In genomic region chr7:64888561-64888900, GRCh38 we compare ENCODE assay signal across 8 cellular contexts. TPM values are rescaled to one million over a fixed set of nuclear protein-coding genes. Genes with fewer than 3 reads are reported as not detected.
DNase-seq lines count a peak whose midpoint lies in the region; ATAC-seq, FAIRE-seq and TF ChIP-seq lines count a peak whose summit lies in the region.

No MANE protein-coding gene starts in this region.

- H3K9ac ChIP-seq in GM12878 (ENCODE audit: control insufficient read depth, insufficient read depth, low read length) (no peak overlapping the region), subcutaneous abdominal adipose tissue (ENCODE audit: low read length in 5 of 5) (peak overlapping the region in 4 of 5 donors; percentile 1 to 79 (median 72))

- CTCF ChIA-PET in GM12878 (lab: Yijun Ruan, JAX), result interaction anchor here (0.6 to 1.1 kb wide), 3 partner anchors 8 to 58 kb away, joined by 4 to 5 read pairs (median 4); partner anchors contain the start of gene ZNF273

- peaks cover 0 to 2% of the 10 kb centered on the region in 2 experiments; a peak in 1 of 4 replicates for H3K27me3 ChIP-seq in GM12878 (replicated peaks in 1 of 2; ENCODE audit: control insufficient read depth in 2 of 2, insufficient read depth in 2 of 2, low read length in 1 of 2)
- H3K27me3 ChIP-seq in left lung, result peaks cover 7 to 61% of the 10 kb centered on the region in 2 donors
- H3K27me3 ChIP-seq in subcutaneous abdominal adipose tissue (ENCODE audit: control insufficient read depth in 5 of 5, insufficient read depth in 4 of 5, low read length in 5 of 5), result peaks cover 2 to 21% (median 12%) of the 10 kb centered on the region in 5 donors

- no peak overlapping the region for H3K27ac Mint-ChIP-seq in activated CD4-positive, alpha-beta T cell treated with anti-CD3 and anti-CD28 coated beads, Interleukin-2, amount 10 ng/mL, durations not matched to agents 24 days and 14 days

- 0 out of 2 replicates have a peak overlapping the region, but pooled peaks have one; percentile 23 for H2AFZ ChIP-seq in GM12878 (ENCODE audit: control insufficient read depth, low read depth, low read length)

- H3K4me2 ChIP-seq in GM12878 (ENCODE audit: control insufficient read depth, insufficient read depth), result no peak overlapping the region

- no peak for FAIRE-seq in GM12878 (lab: Jason Lieb, UNC)

- H3K79me2 ChIP-seq in GM12878 (ENCODE audit: control insufficient read depth, insufficient read depth, low read length), result no peaks in the 10 kb centered on the region

- H3K27ac ChIP-seq in GM12878 (ENCODE audit: control insufficient read depth, insufficient read depth) (no peak overlapping the region), left lung (no peak overlapping the region), subcutaneous abdominal adipose tissue (ENCODE audit: low read depth, low read length) (no peak overlapping the region)

- in situ Hi-C loops in GM12878 (cut with MboI), result no loop called here

- RAD21 ChIA-PET in GM12878 (lab: Charles Lee; ENCODE audit: unreplicated experiment), result no interaction called here

- POLR2A ChIA-PET in GM12878 (lab: Charles Lee), result interaction anchor here (0.6 kb wide), 1 partner anchor 921 kb away, joined by 4 read pairs; no protein-coding TSS in a partner anchor

- H3K4me3 ChIP-seq in GM12878, result no peak overlapping the region
- H3K4me3 ChIP-seq in left lung, result peak overlapping the region; percentile 31 to 48
- H3K4me3 ChIP-seq in subcutaneous abdominal adipose tissue (ENCODE audit: low read depth in 1 of 5, low read length in 5 of 5), result peak overlapping the region; percentile 60 to 77 (median 70)

- H3K4me3 Mint-ChIP-seq in activated CD4-positive, alpha-beta T cell treated with anti-CD3 and anti-CD28 coated beads, Interleukin-2, amount 10 ng/mL, durations not matched to agents 24 days and 14 days, result peak overlapping the region; percentile 85

- ATAC-seq in GM12878 (no peak), left lung (peak; percentile 45), HG03571 (IDR thresholded peaks at IDR 0.05; ENCODE audit: unreplicated experiment) (no peak), HG02885 (IDR thresholded peaks at IDR 0.05; ENCODE audit: poor library complexity, unreplicated experiment) (no peak)

- peaks cover 2% of the 10 kb centered on the region; the same call in 2 of the 3 replicates for H3K9me3 ChIP-seq in GM12878 (replicated peaks; ENCODE audit: control insufficient read depth, insufficient read depth, low read length)
- no peaks in the 10 kb centered on the region for H3K9me3 ChIP-seq in left lung
- no peaks in the 10 kb centered on the region for H3K9me3 ChIP-seq in subcutaneous abdominal adipose tissue (ENCODE audit: control insufficient read depth in 5 of 5, low read length in 5 of 5)

- peaks cover 5% of the 10 kb centered on the region for H3K9me3 Mint-ChIP-seq in activated CD4-positive, alpha-beta T cell treated with anti-CD3 and anti-CD28 coated beads, Interleukin-2, amount 10 ng/mL, durations not matched to agents 24 days and 14 days

- TF ChIP-seq RAD21 in GM12878 (IDR thresholded peaks at IDR 0.05; ENCODE audit: insufficient read depth, low read depth, low read length), result no peak

- SMC1A ChIA-PET in GM12878 (lab: Charles Lee; ENCODE audit: uncharacterized antibody, unreplicated experiment), result no interaction called here

- WGBS in GM12878 (ENCODE audit: insufficient coverage, insufficient replicate concordance, low lambda C conversion rate, missing lambda C conversion rate), result 5% methylated on average over 15 of the region's 17 CpGs

- TF ChIP-seq EP300 in GM12878 (IDR thresholded peaks at IDR 0.05; ENCODE audit: borderline replicate concordance in 1 of 2, control insufficient read depth in 1 of 2, low read depth in 2 of 2, low read length in 2 of 2), result no peak

- no TSS peak for BruUV-seq in GM12878 (replicated peaks; lab: Mats Ljungman, UMichigan)

- H4K20me1 ChIP-seq in GM12878 (ENCODE audit: control insufficient read depth, insufficient read depth), result no peaks in the 10 kb centered on the region

- no peak for TF ChIP-seq POLR2A in GM12878 (IDR thresholded peaks at IDR 0.05; ENCODE audit: low read depth, low read length)

- H3K36me3 ChIP-seq in GM12878 (ENCODE audit: control insufficient read depth in 2 of 2, insufficient read depth in 2 of 2, low read length in 1 of 2) (no peaks in the 10 kb centered on the region), left lung (no peaks in the 10 kb centered on the region), subcutaneous abdominal adipose tissue (ENCODE audit: control insufficient read depth in 5 of 5, insufficient read depth in 5 of 5, low read length in 5 of 5) (no peaks in the 10 kb centered on the region)

- H3K4me1 ChIP-seq in GM12878 (ENCODE audit: control insufficient read depth, insufficient read depth, low read length) (no peaks in the 10 kb centered on the region), left lung (peaks cover 4 to 20% of the 10 kb centered on the region in 2 donors), subcutaneous abdominal adipose tissue (ENCODE audit: control insufficient read depth in 5 of 5, insufficient read depth in 5 of 5, low read length in 5 of 5) (peaks cover 0 to 24% (median 21%) of the 10 kb centered on the region in 5 donors)

- intact Hi-C loops in activated CD4-positive, alpha-beta T cell treated with anti-CD3 and anti-CD28 coated beads, Interleukin-2, amount 10 ng/mL, durations not matched to agents 24 days and 14 days (cut with micrococcal nuclease), result no loop called here
- intact Hi-C loops in GM12878 (cut with micrococcal nuclease; ENCODE audit: unreplicated experiment) (no loop called here), left lung (cut with DNase I) (no loop called here)

- no peaks in the 10 kb centered on the region for H3K36me3 Mint-ChIP-seq in activated CD4-positive, alpha-beta T cell treated with anti-CD3 and anti-CD28 coated beads, Interleukin-2, amount 10 ng/mL, durations not matched to agents 24 days and 14 days (ENCODE audit: low read depth)

- peaks cover 37% of the 10 kb centered on the region for H3K27me3 Mint-ChIP-seq in activated CD4-positive, alpha-beta T cell treated with anti-CD3 and anti-CD28 coated beads, Interleukin-2, amount 10 ng/mL, durations not matched to agents 24 days and 14 days

- no peak for TF ChIP-seq CTCF in GM12878 (IDR thresholded peaks at IDR 0.05 in 2 of 3, conservative IDR thresholded peaks at IDR 0.05 in 1 of 3; ENCODE audit: control insufficient read depth in 2 of 3, extremely low read depth in 1 of 3, insufficient read depth in 1 of 3, low read depth in 3 of 3, low read length in 3 of 3)
- TF ChIP-seq CTCF in left lung (IDR thresholded peaks at IDR 0.05), result no peak

- peaks cover 10% of the 10 kb centered on the region for H3K4me1 Mint-ChIP-seq in activated CD4-positive, alpha-beta T cell treated with anti-CD3 and anti-CD28 coated beads, Interleukin-2, amount 10 ng/mL, durations not matched to agents 24 days and 14 days

- DNase-seq in activated CD4-positive, alpha-beta T cell treated with anti-CD3 and anti-CD28 coated beads, Interleukin-2, amount 10 ng/mL, durations not matched to agents 24 days and 14 days, result peak; percentile 62
- DNase-seq in activated CD4-positive, alpha-beta T cell treated with anti-CD3 and anti-CD28 coated beads, Interleukin-2, amount 50 U/mL, for 1 hour, result no peak
- DNase-seq in GM12878 (ENCODE audit: low read depth, low spot score) (no peak), left lung (no peak), NCI-H82 (lab: John Stamatoyannopoulos, UW) (no peak)

TF ChIP-seq in GM12878, 131 proteins besides CTCF, POLR2A, EP300 and RAD21 (continues in another document):
- TF ChIP-seq RELB (IDR thresholded peaks at IDR 0.05; ENCODE audit: low read depth), result no peak
- TF ChIP-seq ESRRA (IDR thresholded peaks at IDR 0.05; ENCODE audit: low read length), result no peak
- TF ChIP-seq WRNIP1 (IDR thresholded peaks at IDR 0.05; ENCODE audit: borderline replicate concordance, low read depth, low read length), result no peak
- TF ChIP-seq ASH2L (IDR thresholded peaks at IDR 0.05; ENCODE audit: borderline replicate concordance, low read depth), result no peak
- TF ChIP-seq KAT2A (conservative IDR thresholded peaks at IDR 0.05; ENCODE audit: control insufficient read depth, low read depth, low read length), result no peak
- no peak for TF ChIP-seq SIX5 (IDR thresholded peaks at IDR 0.05; ENCODE audit: low read depth, low read length, severe bottlenecking)
- no peak for TF ChIP-seq BMI1 (IDR thresholded peaks at IDR 0.05; ENCODE audit: borderline replicate concordance)
- no peak for TF ChIP-seq DPF2 (IDR thresholded peaks at IDR 0.05)

RNA-seq across cellular contexts. Expression of gene ZNF273, which starts 14.5 kb away (rescaled TPM):
- 8.7 and 9.4 TPM in 2 replicates for total RNA-seq in activated CD4-positive, alpha-beta T cell treated with anti-CD3 and anti-CD28 coated beads, Interleukin-2, amount 10 ng/mL, durations not matched to agents 24 days and 14 days
- total RNA-seq in GM12878 (2013; cell fraction: nucleolus; rRNA removed), result 29.6 and 33.3 TPM in 2 replicates
- total RNA-seq in GM12878 (2014; rRNA removed), result 7.2 and 10.8 TPM in 2 replicates
- 10.6 and 12.3 TPM in 2 replicates for total RNA-seq in GM12878 (2014; rRNA removed; fragmentation: Illumina TruSeq; extraction: Trizol)
- 4.9 and 5.5 TPM in 2 replicates for total RNA-seq in GM12878 (2021)
- 2.5 TPM for polyA plus RNA-seq in GM12878 (2011; ENCODE audit: low read depth)
- polyA plus RNA-seq in GM12878 (2011; rRNA removed), result 11.2 and 17.9 TPM in 2 replicates
- polyA plus RNA-seq in GM12878 (2011; cell fraction: cytosol; rRNA removed), result 5.3 and 5.4 TPM in 2 replicates
- polyA plus RNA-seq in GM12878 (2011; cell fraction: nucleus; rRNA removed), result 3.7 and 4.1 TPM in 2 replicates
- 3.7 and 4.0 TPM in 2 replicates for polyA plus RNA-seq in GM12878 (2012)
- 8.2 and 8.5 TPM in 2 replicates for polyA plus RNA-seq in GM12878 (2014; fragmentation: Illumina TruSeq; extraction: Trizol)
- 10 to 100 TPM in 1 of 2 experiments, 1 to 10 TPM in 1; 5.1 to 10.3 TPM for polyA plus RNA-seq in GM12878 (2014; fragmentation: Nextera tagmentation; extraction: Ambion mirVana)
- 4.3 and 4.8 TPM in 2 replicates for polyA plus RNA-seq in GM12878 (2014; rRNA removed)
- 10 to 100 TPM in 1 of 2 experiments, 1 to 10 TPM in 1; 7.3 to 10.4 TPM for polyA plus RNA-seq in GM12878 (2016; fragmentation: Nextera tagmentation; extraction: Ambion mirVana)
- 8.4 and 8.6 TPM in 2 replicates for polyA minus RNA-seq in GM12878 (2011; rRNA and poly(A)+ RNA removed)
- 4.6 and 5.1 TPM in 2 replicates for polyA minus RNA-seq in GM12878 (2011; cell fraction: cytosol; rRNA and poly(A)+ RNA removed)
- 6.0 and 10.1 TPM in 2 replicates for polyA minus RNA-seq in GM12878 (2011; cell fraction: nucleus; rRNA and poly(A)+ RNA removed)
- 1 to 10 TPM; 5.0 to 5.8 TPM for total RNA-seq in left lung
